In the genomic region with DNA sequence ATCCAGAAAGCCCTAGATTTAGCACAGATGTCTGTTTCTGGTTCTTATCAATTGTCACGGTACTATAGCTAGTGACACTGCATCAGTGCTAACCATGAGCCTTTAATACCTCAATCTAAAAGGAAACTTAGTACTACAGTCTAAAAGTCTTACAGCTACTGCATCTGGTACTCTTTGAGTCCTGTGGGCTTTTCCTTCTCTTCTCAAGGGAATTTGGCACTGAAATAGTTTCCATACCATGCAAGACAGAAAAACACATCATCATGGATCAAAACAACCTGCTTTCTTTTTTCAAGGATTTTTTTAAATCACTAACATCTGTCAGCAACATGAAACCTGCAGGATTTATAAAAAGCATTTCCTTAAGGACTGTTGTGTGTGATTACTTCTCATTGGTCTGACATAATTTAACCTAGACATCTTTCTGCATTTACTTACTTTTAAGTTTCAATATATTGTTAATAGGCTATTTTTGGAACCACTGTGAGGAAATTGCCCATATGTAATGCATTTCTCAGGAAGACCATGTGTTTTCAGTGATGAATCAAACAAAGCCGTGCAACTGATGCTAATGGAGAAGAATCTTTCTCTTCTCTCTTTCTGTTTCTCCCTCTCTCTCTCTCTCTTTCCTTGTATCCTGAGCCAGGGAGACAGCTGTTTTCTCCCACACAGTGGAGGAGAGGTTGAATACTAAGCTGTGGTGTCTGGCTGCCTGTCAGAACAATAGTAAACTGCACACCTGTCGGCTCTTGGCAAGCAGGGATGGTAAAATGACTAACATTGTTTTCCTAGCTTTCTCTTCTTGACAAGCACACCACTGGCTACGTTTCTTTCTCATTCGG, we compare ENCODE assay signal across 9 cellular contexts.
DNase-seq lines count a peak whose midpoint lies in the region; ATAC-seq, FAIRE-seq and TF ChIP-seq lines count a peak whose summit lies in the region.
"Had no signal": no experiment of that assay in that cellular context is flagged by ENCODE, and none has a peak within 500 bp of the region (broad histone marks: within the 10 kb centered on the region; RNA-seq: fewer than 3 reads in every experiment).

No MANE protein-coding gene starts in this region.

- H3K27ac ChIP-seq in A549 (no peak overlapping the region), SK-N-MC (no peak overlapping the region), iPS-20b (ENCODE audit: low read length) (no peak overlapping the region), caudate nucleus (ENCODE audit: low read depth, low read length) (no peak overlapping the region)

- intact Hi-C loops in activated naive CD4-positive, alpha-beta T cell treated with anti-CD3 and anti-CD28 coated beads for 36 hours (cut with micrococcal nuclease) = no loop called here

- no peak for TF ChIP-seq POLR2A in A549 (IDR thresholded peaks at IDR 0.05; ENCODE audit: low read length)

- H3K4me3 Mint-ChIP-seq in stimulated activated memory B cell treated with anti-CD40 and anti-IgM and Interleukin-4, amounts not matched to agents 10 μg/mL and 1 μg/mL and 100 μg/mL, for 72 hours = no peak overlapping the region
- H3K4me3 Mint-ChIP-seq in activated naive CD4-positive, alpha-beta T cell treated with anti-CD3 and anti-CD28 coated beads for 36 hours = no peak overlapping the region
- H3K4me3 Mint-ChIP-seq: CD4-positive, CD25-positive, alpha-beta regulatory T cell had no signal

- H3K9ac ChIP-seq in SK-N-MC (ENCODE audit: insufficient read length) (no peak overlapping the region), iPS-20b (ENCODE audit: low read depth, low read length) (0 out of 2 replicates have a peak overlapping the region, but pooled peaks have one; percentile 13)

- H3K4me1 ChIP-seq in A549 = no peaks in the 10 kb centered on the region
- peaks cover 10% of the 10 kb centered on the region for H3K4me1 ChIP-seq in iPS-20b (ENCODE audit: insufficient read depth, low read length)

- no peaks in the 10 kb centered on the region for H3K27me3 ChIP-seq in MG63
- H3K27me3 ChIP-seq in iPS-20b (ENCODE audit: insufficient read depth, low read length) = no peaks in the 10 kb centered on the region

- H3K4me1 Mint-ChIP-seq in stimulated activated memory B cell treated with anti-CD40 and anti-IgM and Interleukin-4, amounts not matched to agents 10 μg/mL and 1 μg/mL and 100 μg/mL, for 72 hours = peaks cover 11% of the 10 kb centered on the region
- no peaks in the 10 kb centered on the region for H3K4me1 Mint-ChIP-seq in activated naive CD4-positive, alpha-beta T cell treated with anti-CD3 and anti-CD28 coated beads for 36 hours (ENCODE audit: low read depth)
- H3K4me1 Mint-ChIP-seq: CD4-positive, CD25-positive, alpha-beta regulatory T cell had no signal

- no peak for TF ChIP-seq RAD21 in A549 (conservative IDR thresholded peaks at IDR 0.05 in 1 of 2, IDR thresholded peaks at IDR 0.05 in 1 of 2)

- peaks cover 8% of the 10 kb centered on the region for H3K27me3 Mint-ChIP-seq in stimulated activated memory B cell treated with anti-CD40 and anti-IgM and Interleukin-4, amounts not matched to agents 10 μg/mL and 1 μg/mL and 100 μg/mL, for 72 hours
- H3K27me3 Mint-ChIP-seq in activated naive CD4-positive, alpha-beta T cell treated with anti-CD3 and anti-CD28 coated beads for 36 hours (ENCODE audit: low read depth) = no peaks in the 10 kb centered on the region
- H3K27me3 Mint-ChIP-seq: CD4-positive, CD25-positive, alpha-beta regulatory T cell had no signal

- ATAC-seq in A549 (no peak), GM18502 (IDR thresholded peaks at IDR 0.05; ENCODE audit: poor library complexity, unreplicated experiment) (no peak)
- no peak for ATAC-seq in stimulated activated memory B cell treated with anti-CD40 and anti-IgM and Interleukin-4, amounts not matched to agents 10 μg/mL and 1 μg/mL and 100 μg/mL, for 72 hours

- no peak for FAIRE-seq in A549 (lab: Jason Lieb, UNC)

- DNase-seq in A549 (ENCODE audit: low read depth in 1 of 2, low spot score in 1 of 2) (no peak), MG63 (peak; percentile 79), SK-N-MC (ENCODE audit: low read depth, low spot score) (no peak), caudate nucleus (lab: John Stamatoyannopoulos, UW) (no peak)
- no peak for DNase-seq in activated naive CD4-positive, alpha-beta T cell treated with anti-CD3 and anti-CD28 coated beads for 36 hours
- DNase-seq: CD4-positive, CD25-positive, alpha-beta regulatory T cell had no signal

- H3K4me3 ChIP-seq in A549 (no peak overlapping the region), MG63 (peak overlapping the region; percentile 1; the same call in 1 of the 2 replicates), SK-N-MC (peak overlapping the region; percentile 42), iPS-20b (ENCODE audit: low read length) (no peak overlapping the region)

- CTCF ChIA-PET in A549 (lab: Yijun Ruan, JAX) = interaction anchor here (1.7 kb wide), 1 partner anchor 11 kb away, joined by 5 read pairs; no protein-coding TSS in a partner anchor
- CTCF ChIA-PET in activated naive CD4-positive, alpha-beta T cell treated with anti-CD3 and anti-CD28 coated beads for 36 hours (lab: Charles Lee) = no interaction called here

- H3K36me3 Mint-ChIP-seq in stimulated activated memory B cell treated with anti-CD40 and anti-IgM and Interleukin-4, amounts not matched to agents 10 μg/mL and 1 μg/mL and 100 μg/mL, for 72 hours = no peaks in the 10 kb centered on the region
- H3K36me3 Mint-ChIP-seq in activated naive CD4-positive, alpha-beta T cell treated with anti-CD3 and anti-CD28 coated beads for 36 hours (ENCODE audit: low read depth) = no peaks in the 10 kb centered on the region
- H3K36me3 Mint-ChIP-seq: CD4-positive, CD25-positive, alpha-beta regulatory T cell had no signal

- TF ChIP-seq EP300 in A549 (IDR thresholded peaks at IDR 0.05) = no peak

- 16% methylated on average over 5 of the region's 5 CpGs for WGBS in A549 (ENCODE audit: missing lambda C conversion rate)

- TF ChIP-seq CTCF in A549 (IDR thresholded peaks at IDR 0.05) = no peak

- H3K27ac Mint-ChIP-seq in stimulated activated memory B cell treated with anti-CD40 and anti-IgM and Interleukin-4, amounts not matched to agents 10 μg/mL and 1 μg/mL and 100 μg/mL, for 72 hours = no peak overlapping the region
- no peak overlapping the region for H3K27ac Mint-ChIP-seq in activated naive CD4-positive, alpha-beta T cell treated with anti-CD3 and anti-CD28 coated beads for 36 hours
- H3K27ac Mint-ChIP-seq: CD4-positive, CD25-positive, alpha-beta regulatory T cell had no signal

- peaks cover 11% of the 10 kb centered on the region for H3K9me3 Mint-ChIP-seq in stimulated activated memory B cell treated with anti-CD40 and anti-IgM and Interleukin-4, amounts not matched to agents 10 μg/mL and 1 μg/mL and 100 μg/mL, for 72 hours
- H3K9me3 Mint-ChIP-seq in activated naive CD4-positive, alpha-beta T cell treated with anti-CD3 and anti-CD28 coated beads for 36 hours = peaks cover 11% of the 10 kb centered on the region

- H3K9me3 ChIP-seq in A549 (no peaks in the 10 kb centered on the region), MG63 (peaks cover 21% of the 10 kb centered on the region), SK-N-MC (ENCODE audit: low read depth, low read length) (no peaks in the 10 kb centered on the region), iPS-20b (ENCODE audit: insufficient read depth, low read depth, low read length) (peaks cover 12% of the 10 kb centered on the region)

- H3K4me2 ChIP-seq in A549 = peak overlapping the region; percentile 24; the same call in 2 of the 3 replicates

- POLR2A ChIA-PET in A549 (lab: Yijun Ruan, JAX) = no interaction called here

- H3K36me3 ChIP-seq in MG63 (no peaks in the 10 kb centered on the region), SK-N-MC (ENCODE audit: insufficient read depth, low read length) (no peaks in the 10 kb centered on the region), iPS-20b (ENCODE audit: insufficient read depth, low read depth, low read length) (no peaks in the 10 kb centered on the region)

TF ChIP-seq in A549, 52 proteins besides CTCF, POLR2A, EP300 and RAD21:
- TF ChIP-seq HOXA7 (CRISPR knock-in tag; IDR thresholded peaks at IDR 0.05) = no peak
- no peak for TF ChIP-seq RARB (CRISPR knock-in tag; IDR thresholded peaks at IDR 0.05)
- no peak for TF ChIP-seq TFCP2L1 (CRISPR knock-in tag; IDR thresholded peaks at IDR 0.05)
- TF ChIP-seq SMC3 (IDR thresholded peaks at IDR 0.05) = no peak
- TF ChIP-seq MAFK (IDR thresholded peaks at IDR 0.05; ENCODE audit: partially characterized antibody) = no peak
- TF ChIP-seq, protein P1, sequence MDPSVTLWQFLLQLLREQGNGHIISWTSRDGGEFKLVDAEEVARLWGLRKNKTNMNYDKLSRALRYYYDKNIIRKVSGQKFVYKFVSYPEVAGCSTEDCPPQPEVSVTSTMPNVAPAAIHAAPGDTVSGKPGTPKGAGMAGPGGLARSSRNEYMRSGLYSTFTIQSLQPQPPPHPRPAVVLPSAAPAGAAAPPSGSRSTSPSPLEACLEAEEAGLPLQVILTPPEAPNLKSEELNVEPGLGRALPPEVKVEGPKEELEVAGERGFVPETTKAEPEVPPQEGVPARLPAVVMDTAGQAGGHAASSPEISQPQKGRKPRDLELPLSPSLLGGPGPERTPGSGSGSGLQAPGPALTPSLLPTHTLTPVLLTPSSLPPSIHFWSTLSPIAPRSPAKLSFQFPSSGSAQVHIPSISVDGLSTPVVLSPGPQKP (IDR thresholded peaks at IDR 0.05; ENCODE audit: low read depth, low read length) = no peak
- no peak for TF ChIP-seq RNF2 (IDR thresholded peaks at IDR 0.05; ENCODE audit: borderline replicate concordance, low read depth)
- TF ChIP-seq KDM5A (IDR thresholded peaks at IDR 0.05) = no peak
- TF ChIP-seq ESRRA (IDR thresholded peaks at IDR 0.05; ENCODE audit: borderline replicate concordance, low read length) = no peak
- TF ChIP-seq EHMT2 (IDR thresholded peaks at IDR 0.05; ENCODE audit: low read depth) = no peak
- TF ChIP-seq BCL3 (IDR thresholded peaks at IDR 0.05) = no peak
- no peak for TF ChIP-seq KDM1A (IDR thresholded peaks at IDR 0.05; ENCODE audit: low read depth)
- no peak for TF ChIP-seq FOSL2 (IDR thresholded peaks at IDR 0.05)
- TF ChIP-seq FOSL2 (CRISPR knock-in tag; IDR thresholded peaks at IDR 0.05) = no peak
- TF ChIP-seq POLR2AphosphoS2 (conservative IDR thresholded peaks at IDR 0.05; ENCODE audit: low read length) = no peak
- TF ChIP-seq HEYL (CRISPR knock-in tag; IDR thresholded peaks at IDR 0.05) = no peak
- TF ChIP-seq EHF (CRISPR knock-in tag; IDR thresholded peaks at IDR 0.05) = no peak

Comparison
In these comparisons a context has a peak if more than half of its experiments do, and no peak if none do; other contexts are left out.
1. H3K4me3 ChIP-seq: peak in MG63 (single experiment) and SK-N-MC (single experiment); none in A549 (single experiment) and iPS-20b (single experiment).